Comparison of ENCODE assay signal across 1 cellular context in the genomic region with DNA sequence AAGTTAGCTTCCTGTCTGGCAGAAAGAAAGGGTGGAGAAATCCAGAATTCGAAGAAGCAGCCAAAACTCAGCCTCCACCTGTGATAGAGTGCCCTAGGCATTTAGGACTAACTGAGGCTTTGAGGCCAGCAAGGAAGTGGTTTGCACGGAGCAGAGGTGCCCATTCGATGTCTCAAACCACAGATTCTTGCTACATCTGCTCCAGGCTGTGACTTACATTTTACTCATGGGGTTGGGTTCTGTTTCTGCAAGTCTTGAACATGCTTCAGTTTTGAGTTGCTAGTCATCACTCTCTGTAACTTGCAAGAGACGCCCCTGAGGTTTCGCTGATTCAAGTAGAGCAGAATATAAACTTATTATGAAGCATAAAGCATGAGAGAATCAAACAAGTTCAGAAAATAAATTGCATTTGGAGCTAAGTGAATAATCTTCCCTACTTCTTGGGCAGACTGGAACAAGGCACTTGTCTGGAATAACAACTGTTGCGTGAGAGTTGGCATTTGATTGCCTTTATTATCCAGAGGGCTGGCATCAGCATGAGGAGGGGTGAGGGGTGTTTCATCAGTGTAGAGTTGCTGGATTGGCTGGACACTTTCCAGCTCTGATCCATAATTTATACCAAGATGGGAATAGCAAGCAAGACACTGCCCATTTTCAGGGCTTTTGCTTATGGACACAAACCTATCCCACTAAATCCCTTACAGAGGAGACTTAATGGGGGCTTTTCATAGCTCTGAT.
TF ChIP-seq lines count a peak whose summit lies in the region.

No MANE protein-coding gene starts in this region.

TF ChIP-seq in GM23338, 12 proteins besides CTCF, POLR2A, EP300 and RAD21 (continued from another document):
- TF ChIP-seq, protein P1, sequence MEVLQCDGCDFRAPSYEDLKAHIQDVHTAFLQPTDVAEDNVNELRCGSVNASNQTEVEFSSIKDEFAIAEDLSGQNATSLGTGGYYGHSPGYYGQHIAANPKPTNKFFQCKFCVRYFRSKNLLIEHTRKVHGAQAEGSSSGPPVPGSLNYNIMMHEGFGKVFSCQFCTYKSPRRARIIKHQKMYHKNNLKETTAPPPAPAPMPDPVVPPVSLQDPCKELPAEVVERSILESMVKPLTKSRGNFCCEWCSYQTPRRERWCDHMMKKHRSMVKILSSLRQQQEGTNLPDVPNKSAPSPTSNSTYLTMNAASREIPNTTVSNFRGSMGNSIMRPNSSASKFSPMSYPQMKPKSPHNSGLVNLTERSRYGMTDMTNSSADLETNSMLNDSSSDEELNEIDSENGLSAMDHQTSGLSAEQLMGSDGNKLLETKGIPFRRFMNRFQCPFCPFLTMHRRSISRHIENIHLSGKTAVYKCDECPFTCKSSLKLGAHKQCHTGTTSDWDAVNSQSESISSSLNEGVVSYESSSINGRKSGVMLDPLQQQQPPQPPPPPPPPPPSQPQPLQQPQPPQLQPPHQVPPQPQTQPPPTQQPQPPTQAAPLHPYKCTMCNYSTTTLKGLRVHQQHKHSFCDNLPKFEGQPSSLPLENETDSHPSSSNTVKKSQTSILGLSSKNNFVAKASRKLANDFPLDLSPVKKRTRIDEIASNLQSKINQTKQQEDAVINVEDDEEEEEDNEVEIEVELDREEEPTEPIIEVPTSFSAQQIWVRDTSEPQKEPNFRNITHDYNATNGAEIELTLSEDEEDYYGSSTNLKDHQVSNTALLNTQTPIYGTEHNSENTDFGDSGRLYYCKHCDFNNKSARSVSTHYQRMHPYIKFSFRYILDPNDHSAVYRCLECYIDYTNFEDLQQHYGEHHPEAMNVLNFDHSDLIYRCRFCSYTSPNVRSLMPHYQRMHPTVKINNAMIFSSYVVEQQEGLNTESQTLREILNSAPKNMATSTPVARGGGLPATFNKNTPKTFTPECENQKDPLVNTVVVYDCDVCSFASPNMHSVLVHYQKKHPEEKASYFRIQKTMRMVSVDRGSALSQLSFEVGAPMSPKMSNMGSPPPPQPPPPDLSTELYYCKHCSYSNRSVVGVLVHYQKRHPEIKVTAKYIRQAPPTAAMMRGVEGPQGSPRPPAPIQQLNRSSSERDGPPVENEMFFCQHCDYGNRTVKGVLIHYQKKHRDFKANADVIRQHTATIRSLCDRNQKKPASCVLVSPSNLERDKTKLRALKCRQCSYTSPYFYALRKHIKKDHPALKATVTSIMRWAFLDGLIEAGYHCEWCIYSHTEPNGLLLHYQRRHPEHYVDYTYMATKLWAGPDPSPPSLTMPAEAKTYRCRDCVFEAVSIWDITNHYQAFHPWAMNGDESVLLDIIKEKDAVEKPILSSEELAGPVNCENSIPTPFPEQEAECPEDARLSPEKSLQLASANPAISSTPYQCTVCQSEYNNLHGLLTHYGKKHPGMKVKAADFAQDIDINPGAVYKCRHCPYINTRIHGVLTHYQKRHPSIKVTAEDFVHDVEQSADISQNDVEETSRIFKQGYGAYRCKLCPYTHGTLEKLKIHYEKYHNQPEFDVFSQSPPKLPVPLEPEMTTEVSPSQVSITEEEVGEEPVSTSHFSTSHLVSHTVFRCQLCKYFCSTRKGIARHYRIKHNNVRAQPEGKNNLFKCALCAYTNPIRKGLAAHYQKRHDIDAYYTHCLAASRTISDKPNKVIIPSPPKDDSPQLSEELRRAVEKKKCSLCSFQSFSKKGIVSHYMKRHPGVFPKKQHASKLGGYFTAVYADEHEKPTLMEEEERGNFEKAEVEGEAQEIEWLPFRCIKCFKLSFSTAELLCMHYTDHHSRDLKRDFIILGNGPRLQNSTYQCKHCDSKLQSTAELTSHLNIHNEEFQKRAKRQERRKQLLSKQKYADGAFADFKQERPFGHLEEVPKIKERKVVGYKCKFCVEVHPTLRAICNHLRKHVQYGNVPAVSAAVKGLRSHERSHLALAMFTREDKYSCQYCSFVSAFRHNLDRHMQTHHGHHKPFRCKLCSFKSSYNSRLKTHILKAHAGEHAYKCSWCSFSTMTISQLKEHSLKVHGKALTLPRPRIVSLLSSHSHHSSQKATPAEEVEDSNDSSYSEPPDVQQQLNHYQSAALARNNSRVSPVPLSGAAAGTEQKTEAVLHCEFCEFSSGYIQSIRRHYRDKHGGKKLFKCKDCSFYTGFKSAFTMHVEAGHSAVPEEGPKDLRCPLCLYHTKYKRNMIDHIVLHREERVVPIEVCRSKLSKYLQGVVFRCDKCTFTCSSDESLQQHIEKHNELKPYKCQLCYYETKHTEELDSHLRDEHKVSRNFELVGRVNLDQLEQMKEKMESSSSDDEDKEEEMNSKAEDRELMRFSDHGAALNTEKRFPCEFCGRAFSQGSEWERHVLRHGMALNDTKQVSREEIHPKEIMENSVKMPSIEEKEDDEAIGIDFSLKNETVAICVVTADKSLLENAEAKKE (CRISPR knock-in tag; IDR thresholded peaks at IDR 0.05), result no peak
- no peak for TF ChIP-seq ZNF114 (CRISPR knock-in tag; IDR thresholded peaks at IDR 0.05)
